Comparison of ENCODE assay signal across 10 cellular contexts in the genomic region with DNA sequence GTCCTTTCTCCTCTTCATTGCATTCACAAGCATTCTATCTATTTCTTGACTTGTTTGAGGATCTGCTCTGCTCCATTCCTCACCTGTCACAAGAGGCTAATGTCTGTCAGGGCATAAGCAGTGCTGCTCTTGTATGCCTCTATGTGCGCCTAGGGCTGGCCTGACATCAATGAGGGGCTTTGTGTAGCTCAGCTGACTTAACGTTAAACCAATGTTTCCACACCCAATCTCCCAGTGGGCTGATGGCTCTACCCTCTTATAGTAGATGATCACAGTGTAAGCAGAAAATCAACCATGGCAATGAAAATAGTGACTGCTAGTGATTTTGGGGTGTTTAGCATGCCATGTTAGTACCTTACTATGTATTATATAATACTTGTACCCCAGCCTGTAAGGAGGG.
"Had no signal": no experiment of that assay in that cellular context is flagged by ENCODE, and none has a peak within 500 bp of the region (broad histone marks: within the 10 kb centered on the region; RNA-seq: fewer than 3 reads in every experiment).

No MANE protein-coding gene starts in this region.

- H3K4me3 ChIP-seq: gastrocnemius medialis, SK-N-MC, upper lobe of left lung had no signal

- H3K4me1 Mint-ChIP-seq: activated naive CD8-positive, alpha-beta T cell treated with anti-CD3 and anti-CD28 coated beads for 36 hours had no signal

- H3K36me3 Mint-ChIP-seq: activated naive CD8-positive, alpha-beta T cell treated with anti-CD3 and anti-CD28 coated beads for 36 hours; natural killer cell treated with Interleukin-12 subunit alpha and Interleukin-12 subunit beta and Interleukin-15 and Interleukin-18, amount 100 ng/mL, for 72 hours had no signal

- H3K4me1 ChIP-seq: gastrocnemius medialis, upper lobe of left lung had no signal

- H3K27ac ChIP-seq: gastrocnemius medialis, SK-N-MC, upper lobe of left lung had no signal

- H3K36me3 ChIP-seq: gastrocnemius medialis, upper lobe of left lung had no signal

- H3K27ac Mint-ChIP-seq: activated naive CD8-positive, alpha-beta T cell treated with anti-CD3 and anti-CD28 coated beads for 36 hours; natural killer cell treated with Interleukin-12 subunit alpha and Interleukin-12 subunit beta and Interleukin-15 and Interleukin-18, amount 100 ng/mL, for 72 hours had no signal

- H3K27me3 ChIP-seq: gastrocnemius medialis, upper lobe of left lung had no signal

- ATAC-seq: gastrocnemius medialis; left cardiac atrium; natural killer cell treated with Interleukin-12 subunit alpha and Interleukin-12 subunit beta and Interleukin-15 and Interleukin-18, amount 100 ng/mL, for 72 hours had no signal

- DNase-seq: activated CD4-positive, alpha-beta T cell treated with anti-CD3 and anti-CD28 coated beads, Interleukin-2, amount 50 U/mL, for 48 hours; activated gamma-delta T cell; activated naive CD8-positive, alpha-beta T cell treated with anti-CD3 and anti-CD28 coated beads for 36 hours; amniotic stem cell; gastrocnemius medialis; left cardiac atrium; stimulated activated naive CD4-positive, alpha-beta T cell treated with Interleukin-2 at 50 U/mL for 16 hours; upper lobe of left lung had no signal

- H3K9me3 ChIP-seq: gastrocnemius medialis, upper lobe of left lung had no signal

- H3K4me3 Mint-ChIP-seq: activated naive CD8-positive, alpha-beta T cell treated with anti-CD3 and anti-CD28 coated beads for 36 hours; natural killer cell treated with Interleukin-12 subunit alpha and Interleukin-12 subunit beta and Interleukin-15 and Interleukin-18, amount 100 ng/mL, for 72 hours had no signal

- H3K9me3 Mint-ChIP-seq: activated naive CD8-positive, alpha-beta T cell treated with anti-CD3 and anti-CD28 coated beads for 36 hours had no signal
